In the genomic region with DNA sequence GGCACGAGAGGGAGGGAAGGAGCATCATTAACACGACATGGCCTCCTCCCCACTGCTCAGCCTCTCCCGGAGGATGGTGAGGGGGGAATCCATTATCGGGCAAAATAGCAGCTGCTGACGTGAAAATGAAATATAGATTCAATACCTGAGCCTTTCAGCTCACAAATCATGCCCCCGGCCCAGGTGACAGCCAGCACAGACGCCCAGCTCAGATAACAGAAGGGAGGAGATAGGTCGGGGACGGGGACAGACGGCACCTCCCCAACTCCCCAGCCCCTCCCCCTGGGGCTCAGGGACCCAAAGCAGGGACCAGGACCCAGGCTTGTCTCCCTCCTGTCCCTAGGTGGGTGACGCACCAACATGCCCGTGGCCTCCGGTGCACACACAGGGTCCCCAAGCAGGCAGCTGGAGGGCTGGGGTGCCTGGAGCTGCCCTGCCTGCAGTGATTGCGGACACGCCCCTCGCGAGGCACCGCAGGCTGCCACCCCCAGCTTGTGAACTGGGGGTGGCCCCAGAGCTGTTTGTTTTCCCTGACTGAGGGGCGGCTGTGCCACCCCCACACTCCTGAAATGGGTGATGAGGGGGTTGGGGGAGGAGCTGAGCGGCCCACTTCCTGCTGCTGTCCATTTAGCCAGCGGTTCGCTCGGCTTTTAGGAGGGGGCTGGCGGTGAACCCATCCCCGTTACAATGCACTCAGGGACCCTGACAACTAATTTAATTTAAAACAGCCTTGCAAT, we compare ENCODE assay signal across 1 cellular context.
TF ChIP-seq lines count a peak whose summit lies in the region.

No MANE protein-coding gene starts in this region.

TF ChIP-seq in H1, 55 proteins besides CTCF, POLR2A, EP300 and RAD21:
- TF ChIP-seq CTBP2 (IDR thresholded peaks at IDR 0.05; ENCODE audit: borderline replicate concordance, insufficient read depth, insufficient read length, low read length) (no peak), SUZ12 (IDR thresholded peaks at IDR 0.05; ENCODE audit: low read length) (no peak), NANOG (IDR thresholded peaks at IDR 0.05; ENCODE audit: insufficient read depth, low read depth, low read length, poor library complexity, severe bottlenecking) (no peak), POU5F1 (IDR thresholded peaks at IDR 0.05; ENCODE audit: low read depth, low read length) (no peak), ASH2L (IDR thresholded peaks at IDR 0.05; ENCODE audit: low read length) (no peak), CBX5 (IDR thresholded peaks at IDR 0.05; ENCODE audit: low read depth, low read length) (no peak), GABPA (IDR thresholded peaks at IDR 0.05; ENCODE audit: borderline replicate concordance, insufficient read depth, low read length) (no peak), NRF1 (IDR thresholded peaks at IDR 0.05; ENCODE audit: low read depth, low read length) (no peak), CHD2 (IDR thresholded peaks at IDR 0.05; ENCODE audit: low read length) (no peak), EGR1 (IDR thresholded peaks at IDR 0.05; ENCODE audit: borderline replicate concordance, low read depth, low read length) (no peak), TAF1 (IDR thresholded peaks at IDR 0.05; ENCODE audit: low read depth, low read length) (no peak)
- TF ChIP-seq, protein P1, sequence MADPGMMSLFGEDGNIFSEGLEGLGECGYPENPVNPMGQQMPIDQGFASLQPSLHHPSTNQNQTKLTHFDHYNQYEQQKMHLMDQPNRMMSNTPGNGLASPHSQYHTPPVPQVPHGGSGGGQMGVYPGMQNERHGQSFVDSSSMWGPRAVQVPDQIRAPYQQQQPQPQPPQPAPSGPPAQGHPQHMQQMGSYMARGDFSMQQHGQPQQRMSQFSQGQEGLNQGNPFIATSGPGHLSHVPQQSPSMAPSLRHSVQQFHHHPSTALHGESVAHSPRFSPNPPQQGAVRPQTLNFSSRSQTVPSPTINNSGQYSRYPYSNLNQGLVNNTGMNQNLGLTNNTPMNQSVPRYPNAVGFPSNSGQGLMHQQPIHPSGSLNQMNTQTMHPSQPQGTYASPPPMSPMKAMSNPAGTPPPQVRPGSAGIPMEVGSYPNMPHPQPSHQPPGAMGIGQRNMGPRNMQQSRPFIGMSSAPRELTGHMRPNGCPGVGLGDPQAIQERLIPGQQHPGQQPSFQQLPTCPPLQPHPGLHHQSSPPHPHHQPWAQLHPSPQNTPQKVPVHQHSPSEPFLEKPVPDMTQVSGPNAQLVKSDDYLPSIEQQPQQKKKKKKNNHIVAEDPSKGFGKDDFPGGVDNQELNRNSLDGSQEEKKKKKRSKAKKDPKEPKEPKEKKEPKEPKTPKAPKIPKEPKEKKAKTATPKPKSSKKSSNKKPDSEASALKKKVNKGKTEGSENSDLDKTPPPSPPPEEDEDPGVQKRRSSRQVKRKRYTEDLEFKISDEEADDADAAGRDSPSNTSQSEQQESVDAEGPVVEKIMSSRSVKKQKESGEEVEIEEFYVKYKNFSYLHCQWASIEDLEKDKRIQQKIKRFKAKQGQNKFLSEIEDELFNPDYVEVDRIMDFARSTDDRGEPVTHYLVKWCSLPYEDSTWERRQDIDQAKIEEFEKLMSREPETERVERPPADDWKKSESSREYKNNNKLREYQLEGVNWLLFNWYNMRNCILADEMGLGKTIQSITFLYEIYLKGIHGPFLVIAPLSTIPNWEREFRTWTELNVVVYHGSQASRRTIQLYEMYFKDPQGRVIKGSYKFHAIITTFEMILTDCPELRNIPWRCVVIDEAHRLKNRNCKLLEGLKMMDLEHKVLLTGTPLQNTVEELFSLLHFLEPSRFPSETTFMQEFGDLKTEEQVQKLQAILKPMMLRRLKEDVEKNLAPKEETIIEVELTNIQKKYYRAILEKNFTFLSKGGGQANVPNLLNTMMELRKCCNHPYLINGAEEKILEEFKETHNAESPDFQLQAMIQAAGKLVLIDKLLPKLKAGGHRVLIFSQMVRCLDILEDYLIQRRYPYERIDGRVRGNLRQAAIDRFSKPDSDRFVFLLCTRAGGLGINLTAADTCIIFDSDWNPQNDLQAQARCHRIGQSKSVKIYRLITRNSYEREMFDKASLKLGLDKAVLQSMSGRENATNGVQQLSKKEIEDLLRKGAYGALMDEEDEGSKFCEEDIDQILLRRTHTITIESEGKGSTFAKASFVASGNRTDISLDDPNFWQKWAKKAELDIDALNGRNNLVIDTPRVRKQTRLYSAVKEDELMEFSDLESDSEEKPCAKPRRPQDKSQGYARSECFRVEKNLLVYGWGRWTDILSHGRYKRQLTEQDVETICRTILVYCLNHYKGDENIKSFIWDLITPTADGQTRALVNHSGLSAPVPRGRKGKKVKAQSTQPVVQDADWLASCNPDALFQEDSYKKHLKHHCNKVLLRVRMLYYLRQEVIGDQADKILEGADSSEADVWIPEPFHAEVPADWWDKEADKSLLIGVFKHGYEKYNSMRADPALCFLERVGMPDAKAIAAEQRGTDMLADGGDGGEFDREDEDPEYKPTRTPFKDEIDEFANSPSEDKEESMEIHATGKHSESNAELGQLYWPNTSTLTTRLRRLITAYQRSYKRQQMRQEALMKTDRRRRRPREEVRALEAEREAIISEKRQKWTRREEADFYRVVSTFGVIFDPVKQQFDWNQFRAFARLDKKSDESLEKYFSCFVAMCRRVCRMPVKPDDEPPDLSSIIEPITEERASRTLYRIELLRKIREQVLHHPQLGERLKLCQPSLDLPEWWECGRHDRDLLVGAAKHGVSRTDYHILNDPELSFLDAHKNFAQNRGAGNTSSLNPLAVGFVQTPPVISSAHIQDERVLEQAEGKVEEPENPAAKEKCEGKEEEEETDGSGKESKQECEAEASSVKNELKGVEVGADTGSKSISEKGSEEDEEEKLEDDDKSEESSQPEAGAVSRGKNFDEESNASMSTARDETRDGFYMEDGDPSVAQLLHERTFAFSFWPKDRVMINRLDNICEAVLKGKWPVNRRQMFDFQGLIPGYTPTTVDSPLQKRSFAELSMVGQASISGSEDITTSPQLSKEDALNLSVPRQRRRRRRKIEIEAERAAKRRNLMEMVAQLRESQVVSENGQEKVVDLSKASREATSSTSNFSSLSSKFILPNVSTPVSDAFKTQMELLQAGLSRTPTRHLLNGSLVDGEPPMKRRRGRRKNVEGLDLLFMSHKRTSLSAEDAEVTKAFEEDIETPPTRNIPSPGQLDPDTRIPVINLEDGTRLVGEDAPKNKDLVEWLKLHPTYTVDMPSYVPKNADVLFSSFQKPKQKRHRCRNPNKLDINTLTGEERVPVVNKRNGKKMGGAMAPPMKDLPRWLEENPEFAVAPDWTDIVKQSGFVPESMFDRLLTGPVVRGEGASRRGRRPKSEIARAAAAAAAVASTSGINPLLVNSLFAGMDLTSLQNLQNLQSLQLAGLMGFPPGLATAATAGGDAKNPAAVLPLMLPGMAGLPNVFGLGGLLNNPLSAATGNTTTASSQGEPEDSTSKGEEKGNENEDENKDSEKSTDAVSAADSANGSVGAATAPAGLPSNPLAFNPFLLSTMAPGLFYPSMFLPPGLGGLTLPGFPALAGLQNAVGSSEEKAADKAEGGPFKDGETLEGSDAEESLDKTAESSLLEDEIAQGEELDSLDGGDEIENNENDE (IDR thresholded peaks at IDR 0.05; ENCODE audit: insufficient replicate concordance, low read length) = no peak
